21 cellular contexts compared by ENCODE assay signal in genomic region chr3:62131050-62131449, GRCh38.
DNase-seq lines count a peak whose midpoint lies in the region; ATAC-seq, FAIRE-seq and TF ChIP-seq lines count a peak whose summit lies in the region.
"Had no signal": no experiment of that assay in that cellular context is flagged by ENCODE, and none has a peak within 500 bp of the region (broad histone marks: within the 10 kb centered on the region; RNA-seq: fewer than 3 reads in every experiment).

No MANE protein-coding gene starts in this region.

- TF ChIP-seq CTCF in GM23338 (conservative IDR thresholded peaks at IDR 0.05; ENCODE audit: low read depth in 2 of 2) = no peak
- TF ChIP-seq CTCF in WTC11 (IDR thresholded peaks at IDR 0.05) = no peak
- no peak for TF ChIP-seq CTCF in bronchial epithelial cell (IDR thresholded peaks at IDR 0.05; ENCODE audit: insufficient read depth, low read length, severe bottlenecking)
- TF ChIP-seq CTCF in psoas muscle (IDR thresholded peaks at IDR 0.05) = no peak

- H3K36me3 ChIP-seq in GM23338 (ENCODE audit: insufficient read depth) (no peaks in the 10 kb centered on the region), bronchial epithelial cell (ENCODE audit: control insufficient read depth, insufficient read depth, low read length) (no peaks in the 10 kb centered on the region), trophoblast cell (ENCODE audit: control insufficient read depth in 1 of 2, insufficient read depth in 2 of 2, low read length in 2 of 2) (no peaks in the 10 kb centered on the region), small intestine (ENCODE audit: control insufficient read depth in 2 of 2, insufficient read depth in 2 of 2, low read length in 2 of 2) (no peaks in the 10 kb centered on the region), psoas muscle (ENCODE audit: insufficient read depth in 1 of 2, low read depth in 1 of 2) (peaks cover 0 to 3% of the 10 kb centered on the region in 2 donors)

- intact Hi-C loops in psoas muscle (cut with DNase I) = no loop called here

- H3K4me1 Mint-ChIP-seq in GM23338 = peaks cover 9% of the 10 kb centered on the region; the same call in 2 of the 3 replicates
- peaks cover 18% of the 10 kb centered on the region for H3K4me1 Mint-ChIP-seq in WTC11
- H3K4me1 Mint-ChIP-seq: B cell had no signal

- H3K14ac ChIP-seq in trophoblast cell (ENCODE audit: low read length) = no peak overlapping the region

- no peaks in the 10 kb centered on the region for H3K9me3 Mint-ChIP-seq in GM23338
- H3K9me3 Mint-ChIP-seq in WTC11 = no peaks in the 10 kb centered on the region; the same call in 1 of the 2 replicates
- H3K9me3 Mint-ChIP-seq: CD4-positive, alpha-beta T cell; CD8-positive, alpha-beta T cell had no signal

- H3K4me3 ChIP-seq in GM23338 (no peak overlapping the region), bronchial epithelial cell (ENCODE audit: low read depth, low read length) (no peak overlapping the region), trophoblast cell (ENCODE audit: low read depth, low read length) (no peak overlapping the region), small intestine (ENCODE audit: low read depth in 1 of 2, low read length in 2 of 2) (peak overlapping the region in 1 of 2 donors; percentile 8), psoas muscle (no peak overlapping the region)
- H3K4me3 ChIP-seq: A549; BLaER1 treated with 17β-estradiol and CSF1 and Interleukin-3, amounts not matched to agents 10 nM and 100 nM had no signal

- peak; percentile 24 for DNase-seq in GM23338 (ENCODE audit: low spot score)
- no peak for DNase-seq in WTC11 (ENCODE audit: low spot score)
- DNase-seq in bronchial epithelial cell (ENCODE audit: low read depth) = no peak
- DNase-seq in trophoblast cell = no peak
- DNase-seq in NCI-H2227 treated with DMSO at 0.1 percent for 48 hours (lab: John Stamatoyannopoulos, UW) = no peak
- no peak for DNase-seq in small intestine
- DNase-seq in psoas muscle = no peak
- DNase-seq: Calu3; CD4-positive, alpha-beta T cell; CD8-positive, alpha-beta T cell; DMS79 treated with DMSO at 0.1 percent for 48 hours; GF-D8 had no signal

- H3K79me2 ChIP-seq in GM23338 (replicated peaks; ENCODE audit: insufficient read depth) (peaks cover 7% of the 10 kb centered on the region; the same call in 1 of the 2 replicates), trophoblast cell (ENCODE audit: control insufficient read depth, insufficient read depth, low read length, poor library complexity) (no peaks in the 10 kb centered on the region)

- FAIRE-seq in bronchial epithelial cell (lab: Jason Lieb, UNC) (peak; percentile 43), small intestine (lab: Jason Lieb, UNC) (no peak)
- FAIRE-seq: A549, G401.6, GM12892, GM18507 had no signal

- H3K27me3 ChIP-seq in GM23338 (ENCODE audit: insufficient read depth) (no peaks in the 10 kb centered on the region), bronchial epithelial cell (ENCODE audit: control insufficient read depth, insufficient read depth, low read length) (no peaks in the 10 kb centered on the region), trophoblast cell (ENCODE audit: insufficient read depth, low read length) (no peaks in the 10 kb centered on the region), small intestine (ENCODE audit: control insufficient read depth in 2 of 2, insufficient read depth in 2 of 2, low read length in 2 of 2) (no peaks in the 10 kb centered on the region), psoas muscle (ENCODE audit: insufficient read depth in 3 of 3, low read length in 2 of 3) (no peaks in the 10 kb centered on the region)
- H3K27me3 ChIP-seq: BLaER1 treated with 17β-estradiol and CSF1 and Interleukin-3, amounts not matched to agents 10 nM and 100 nM had no signal

- H4K91ac ChIP-seq in trophoblast cell (ENCODE audit: low read depth, low read length) = no peak overlapping the region

- H3K27ac ChIP-seq in GM23338 (ENCODE audit: low read depth) (no peak overlapping the region), trophoblast cell (ENCODE audit: low read depth, low read length) (no peak overlapping the region), small intestine (ENCODE audit: low read depth in 1 of 2, low read length in 1 of 2) (no peak overlapping the region), psoas muscle (no peak overlapping the region)
- H3K27ac ChIP-seq: 22Rv1, A549, C4-2B had no signal

- H4K20me1 ChIP-seq in GM23338 (replicated peaks; ENCODE audit: insufficient read depth) = no peaks in the 10 kb centered on the region; the same call in 1 of the 2 replicates
- H4K20me1 ChIP-seq: BLaER1 treated with 17β-estradiol and CSF1 and Interleukin-3, amounts not matched to agents 10 nM and 100 nM had no signal

- H3K4me3 Mint-ChIP-seq in GM23338 (no peak overlapping the region), WTC11 (no peak overlapping the region)
- H3K4me3 Mint-ChIP-seq: B cell; CD4-positive, alpha-beta T cell; CD8-positive, alpha-beta T cell had no signal

- H3K4me1 ChIP-seq in GM23338 (ENCODE audit: insufficient read depth) (no peaks in the 10 kb centered on the region), trophoblast cell (ENCODE audit: control insufficient read depth in 1 of 2, insufficient read depth in 2 of 2, low read length in 2 of 2) (no peaks in the 10 kb centered on the region), small intestine (ENCODE audit: control insufficient read depth in 2 of 2, insufficient read depth in 1 of 2, low read depth in 1 of 2, low read length in 1 of 2) (peaks cover 0 to 3% of the 10 kb centered on the region in 2 donors), psoas muscle (peaks cover 45% of the 10 kb centered on the region)
- H3K4me1 ChIP-seq: A549, Caco-2 had no signal

- no CpG with 5 or more reads among the region's 2 CpGs for whole genome bisulfite sequencing in trophoblast cell (ENCODE audit: extremely low coverage, insufficient coverage, insufficient read length)
- WGBS in small intestine, 3 donors = 13 to 43% (median 40%) methylated on average over 2 of the region's 2 CpGs
- WGBS in psoas muscle, 3 donors = 60 to 78% (median 68%) methylated on average over 2 of the region's 2 CpGs

- H4K12ac ChIP-seq in trophoblast cell (ENCODE audit: low read depth, low read length) = no peak overlapping the region

- H3K36me3 Mint-ChIP-seq in GM23338 (ENCODE audit: low read depth) (peaks cover 19% of the 10 kb centered on the region), WTC11 (peaks cover 18% of the 10 kb centered on the region)
- H3K36me3 Mint-ChIP-seq: CD8-positive, alpha-beta T cell had no signal

- no peaks in the 10 kb centered on the region for H3K79me1 ChIP-seq in trophoblast cell (ENCODE audit: low read length)

- H4K8ac ChIP-seq in trophoblast cell (ENCODE audit: low read depth, low read length) = no peak overlapping the region

- H3K27ac Mint-ChIP-seq in GM23338 (no peak overlapping the region), WTC11 (no peak overlapping the region)
- H3K27ac Mint-ChIP-seq: B cell; CD4-positive, alpha-beta T cell; CD8-positive, alpha-beta T cell had no signal

- peak overlapping the region; percentile 40 for H3K23ac ChIP-seq in trophoblast cell (ENCODE audit: low read length)

- H3F3A ChIP-seq in GM23338 (replicated peaks; ENCODE audit: low read depth) = no peaks in the 10 kb centered on the region

- CTCF ChIA-PET in WTC11 (lab: Charles Lee) = interaction anchor here (0.7 to 2.3 kb wide), 7 partner anchors 8 to 567 kb away, joined by 3 to 8 read pairs (median 5); no protein-coding TSS in a partner anchor

- ATAC-seq in GM23338 = peak; percentile 44; the same call in 2 of the 3 replicates
- peak; percentile 64; the same call in 1 of the 2 replicates for ATAC-seq in WTC11
- ATAC-seq in psoas muscle = no peak
- ATAC-seq: A549; CD8-positive, alpha-beta T cell had no signal

- H3K4me2 ChIP-seq in GM23338 = no peak overlapping the region
- no peak overlapping the region for H3K4me2 ChIP-seq in trophoblast cell (ENCODE audit: low read length)
- H3K4me2 ChIP-seq: A549 had no signal

- H3K4ac ChIP-seq in trophoblast cell (ENCODE audit: low read depth, low read length) = no peak overlapping the region

- H3K27me3 Mint-ChIP-seq in GM23338 (ENCODE audit: insufficient read depth, low read depth, poor library complexity) (peaks cover 1% of the 10 kb centered on the region), WTC11 (ENCODE audit: low read depth) (no peaks in the 10 kb centered on the region)

- H2AK5ac ChIP-seq in trophoblast cell (ENCODE audit: low read length) = no peak overlapping the region

- no peak overlapping the region for H2BK5ac ChIP-seq in trophoblast cell (ENCODE audit: low read depth, low read length, poor library complexity)

- POLR2A ChIA-PET in WTC11 (lab: Charles Lee) = interaction anchor here (0.7 kb wide), 1 partner anchor 10 kb away, joined by 4 read pairs; no protein-coding TSS in a partner anchor

- H3K18ac ChIP-seq in trophoblast cell (ENCODE audit: low read length) = no peak overlapping the region

- no peak overlapping the region for H2BK12ac ChIP-seq in trophoblast cell (ENCODE audit: low read length)

- no peak overlapping the region for H2AFZ ChIP-seq in GM23338
- no peak overlapping the region for H2AFZ ChIP-seq in trophoblast cell (ENCODE audit: insufficient read depth, low read length, poor library complexity)

- H3K9ac ChIP-seq in trophoblast cell (ENCODE audit: low read length) = no peak overlapping the region
- H3K9ac ChIP-seq: BLaER1 treated with 17β-estradiol and CSF1 and Interleukin-3, amounts not matched to agents 10 nM and 100 nM had no signal

- H3K9me3 ChIP-seq in trophoblast cell (ENCODE audit: insufficient read depth, low read depth, low read length) = no peaks in the 10 kb centered on the region
- no peaks in the 10 kb centered on the region for H3K9me3 ChIP-seq in small intestine (ENCODE audit: control insufficient read depth, low read depth)
- no peaks in the 10 kb centered on the region for H3K9me3 ChIP-seq in psoas muscle
- H3K9me3 ChIP-seq: A549; BLaER1 treated with 17β-estradiol and CSF1 and Interleukin-3, amounts not matched to agents 10 nM and 100 nM; Caco-2 had no signal

- no peak overlapping the region for H2BK120ac ChIP-seq in trophoblast cell (ENCODE audit: insufficient read depth, low read length, poor library complexity)

- no peaks in the 10 kb centered on the region for H3K9me2 ChIP-seq in GM23338 (ENCODE audit: insufficient read depth)

TF ChIP-seq in GM23338, 12 proteins besides CTCF, POLR2A, EP300 and RAD21 (continues in another document):
- no peak for TF ChIP-seq ZNF114 (CRISPR knock-in tag; IDR thresholded peaks at IDR 0.05)

TF ChIP-seq in WTC11, 78 proteins besides CTCF, POLR2A, EP300 and RAD21 (continues in another document):
- TF ChIP-seq USF2 (CRISPR knock-in tag; IDR thresholded peaks at IDR 0.05) = peak; percentile 55
- no peak for TF ChIP-seq TCF7 (CRISPR knock-in tag; IDR thresholded peaks at IDR 0.05; ENCODE audit: low read depth)

Comparison
In these comparisons a context has a peak if more than half of its experiments do, and no peak if none do; other contexts are left out.
1. ATAC-seq: peak in GM23338 (single experiment) and WTC11 (single experiment); none in psoas muscle (0 of 4).